Comparison of ENCODE assay signal across 11 cellular contexts in the genomic region with DNA sequence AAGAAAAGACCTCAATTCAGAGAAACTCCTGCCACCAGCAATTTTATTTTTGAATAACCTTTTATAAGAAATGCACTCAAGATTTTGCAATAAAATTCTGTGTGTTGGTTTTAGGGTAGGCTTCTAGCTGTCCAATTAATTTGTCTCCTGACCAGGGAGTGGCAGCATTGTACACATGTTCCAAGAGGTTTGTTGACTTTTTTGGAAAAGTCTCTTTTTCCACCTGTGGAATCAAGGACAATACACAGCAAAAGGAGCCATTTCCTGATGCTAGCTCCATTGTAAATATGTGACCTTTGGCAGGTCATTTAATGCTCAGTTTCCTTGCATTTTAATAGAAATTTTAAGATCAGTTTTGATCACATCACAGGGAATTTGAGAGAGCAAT. TPM values are rescaled to one million over a fixed set of nuclear protein-coding genes. Genes with fewer than 3 reads are reported as not detected.
DNase-seq lines count a peak whose midpoint lies in the region; ATAC-seq, FAIRE-seq and TF ChIP-seq lines count a peak whose summit lies in the region.
"Had no signal": no experiment of that assay in that cellular context is flagged by ENCODE, and none has a peak within 500 bp of the region (broad histone marks: within the 10 kb centered on the region; RNA-seq: fewer than 3 reads in every experiment).

No MANE protein-coding gene starts in this region.

- H3K36me3 Mint-ChIP-seq in effector memory CD8-positive, alpha-beta T cell (ENCODE audit: insufficient read depth), result peaks cover 63% of the 10 kb centered on the region
- peaks cover 7% of the 10 kb centered on the region for H3K36me3 Mint-ChIP-seq in stimulated activated memory B cell treated with anti-CD40 and anti-IgM and Interleukin-4, amounts not matched to agents 10 μg/mL and 1 μg/mL and 100 μg/mL, for 72 hours

- H3K4me3 Mint-ChIP-seq in effector memory CD8-positive, alpha-beta T cell, result peak overlapping the region; percentile 82 to 98
- H3K4me3 Mint-ChIP-seq in stimulated activated memory B cell treated with anti-CD40 and anti-IgM and Interleukin-4, amounts not matched to agents 10 μg/mL and 1 μg/mL and 100 μg/mL, for 72 hours, result no peak overlapping the region

- no peaks in the 10 kb centered on the region for H3K27me3 Mint-ChIP-seq in effector memory CD8-positive, alpha-beta T cell
- peaks cover 48% of the 10 kb centered on the region for H3K27me3 Mint-ChIP-seq in stimulated activated memory B cell treated with anti-CD40 and anti-IgM and Interleukin-4, amounts not matched to agents 10 μg/mL and 1 μg/mL and 100 μg/mL, for 72 hours

- H3K4me1 Mint-ChIP-seq in effector memory CD8-positive, alpha-beta T cell (ENCODE audit: low read depth in 2 of 2), result peaks cover 65 to 79% of the 10 kb centered on the region in 2 donors
- H3K4me1 Mint-ChIP-seq in stimulated activated memory B cell treated with anti-CD40 and anti-IgM and Interleukin-4, amounts not matched to agents 10 μg/mL and 1 μg/mL and 100 μg/mL, for 72 hours, result peaks cover 12% of the 10 kb centered on the region

- intact Hi-C loops in sigmoid colon (cut with DNase I), result no loop called here

- no peak for TF ChIP-seq CTCF in sigmoid colon (IDR thresholded peaks at IDR 0.05)

- ATAC-seq in effector memory CD8-positive, alpha-beta T cell (replicated peaks), result no peak
- no peak for ATAC-seq in stimulated activated memory B cell treated with anti-CD40 and anti-IgM and Interleukin-4, amounts not matched to agents 10 μg/mL and 1 μg/mL and 100 μg/mL, for 72 hours

- no peak for FAIRE-seq in urothelium cell line (lab: Jason Lieb, UNC)

- H3K9me3 ChIP-seq in sigmoid colon, result no peaks in the 10 kb centered on the region

- peak overlapping the region in 3 of 4 donors; percentile 62 to 72 (median 62) for H3K27ac ChIP-seq in sigmoid colon

- H3K27ac Mint-ChIP-seq in effector memory CD8-positive, alpha-beta T cell, result peak overlapping the region; percentile 85 to 94
- H3K27ac Mint-ChIP-seq in stimulated activated memory B cell treated with anti-CD40 and anti-IgM and Interleukin-4, amounts not matched to agents 10 μg/mL and 1 μg/mL and 100 μg/mL, for 72 hours, result no peak overlapping the region

- TF ChIP-seq EP300 in sigmoid colon (IDR thresholded peaks at IDR 0.05), result no peak

- H3K36me3 ChIP-seq in sigmoid colon, result no peaks in the 10 kb centered on the region

- H3K4me3 ChIP-seq in sigmoid colon, result peak overlapping the region in 3 of 4 donors; percentile 32 to 45 (median 40)

- peak; percentile 44 for DNase-seq in DMS53 (lab: John Stamatoyannopoulos, UW)
- DNase-seq in DMS53 treated with DMSO at 0.1 percent for 48 hours (lab: John Stamatoyannopoulos, UW; ENCODE audit: unreplicated experiment), result no peak
- DNase-seq in OCI-M1 (lab: John Stamatoyannopoulos, UW), result peak; percentile 17
- no peak for DNase-seq in effector memory CD8-positive, alpha-beta T cell
- no peak for DNase-seq in sigmoid colon
- DNase-seq in urothelium cell line (ENCODE audit: low spot score), result no peak
- no peak for DNase-seq in GM03348 (ENCODE audit: low spot score)
- DNase-seq: 8988T, amygdala, NCI-H1694 treated with DMSO at 0.1 percent for 48 hours had no signal

- no peaks in the 10 kb centered on the region for H3K9me3 Mint-ChIP-seq in effector memory CD8-positive, alpha-beta T cell
- H3K9me3 Mint-ChIP-seq in stimulated activated memory B cell treated with anti-CD40 and anti-IgM and Interleukin-4, amounts not matched to agents 10 μg/mL and 1 μg/mL and 100 μg/mL, for 72 hours, result peaks cover 2% of the 10 kb centered on the region

- peaks cover 0 to 19% (median 10%) of the 10 kb centered on the region in 4 donors for H3K4me1 ChIP-seq in sigmoid colon

- no peak for TF ChIP-seq POLR2A in sigmoid colon (IDR thresholded peaks at IDR 0.05)

- no peaks in the 10 kb centered on the region for H3K27me3 ChIP-seq in sigmoid colon

RNA-seq across cellular contexts. Expression of a gene that starts 1.8 kb away (rescaled TPM):
- 10 to 100 TPM; 17.2 to 30.7 (median 18.5) TPM for total RNA-seq in sigmoid colon
- polyA plus RNA-seq in sigmoid colon, result 10 to 100 TPM in 1 of 3 donors, 1 to 10 TPM in 2; 7.9 to 39.4 (median 9.6) TPM

RNA-seq across cellular contexts. Expression of a gene that starts 22.6 kb away (rescaled TPM):
- total RNA-seq in sigmoid colon, result 1 to 10 TPM; 3.7 to 6.4 (median 5.1) TPM
- polyA plus RNA-seq in sigmoid colon, result 10 to 100 TPM in 1 of 3 donors, 1 to 10 TPM in 2; 1.6 to 10.3 (median 1.8) TPM

RNA-seq across cellular contexts. Expression of a gene that starts 53.5 kb away (rescaled TPM):
- total RNA-seq in sigmoid colon, result 10 to 100 TPM in 2 of 4 donors, 1 to 10 TPM in 2; 9.2 to 16.4 (median 9.9) TPM
- 10 to 100 TPM in 1 of 3 donors, 1 to 10 TPM in 2; 5.1 to 24.9 (median 6.6) TPM for polyA plus RNA-seq in sigmoid colon

Comparison
In these comparisons a context has a peak if more than half of its experiments do, and no peak if none do; other contexts are left out.
1. DNase-seq: peak in DMS53 (single experiment) and OCI-M1 (single experiment); none in DMS53 treated with DMSO at 0.1 percent for 48 hours (single experiment), effector memory CD8-positive, alpha-beta T cell (0 of 3), sigmoid colon (single experiment), urothelium cell line (single experiment) and GM03348 (single experiment).